8 cellular contexts compared by ENCODE assay signal in genomic region chr22:45855961-45856360, GRCh38.
"Had no signal": no experiment of that assay in that cellular context is flagged by ENCODE, and none has a peak within 500 bp of the region (broad histone marks: within the 10 kb centered on the region; RNA-seq: fewer than 3 reads in every experiment).

No MANE protein-coding gene starts in this region.

- ATAC-seq: GM12878 had no signal

- H3K4me3 ChIP-seq: GM12878 had no signal

- DNase-seq: GDM1, GF-D8 had no signal

- FAIRE-seq: G401.6, GM12878, GM12891, GM12892, GM18507, GM19239 had no signal
